ENCODE assay signal across 8 cellular contexts in genomic region chr2:99503662-99504416, GRCh38. TPM values are rescaled to one million over a fixed set of nuclear protein-coding genes. Genes with fewer than 3 reads are reported as not detected.
DNase-seq lines count a peak whose midpoint lies in the region; ATAC-seq and TF ChIP-seq lines count a peak whose summit lies in the region.
"Not testable (repeated sequence)": the region's sequence is repeated elsewhere in the genome, so short reads cannot be mapped to it uniquely, and the experiment has no call there.

No MANE protein-coding gene starts in this region.

- TSS peak; percentile 76 for BruUV-seq in Calu3 (replicated peaks; lab: Mats Ljungman, UMichigan)
- not testable (repeated sequence) for BruUV-seq in PC-9 (replicated peaks; lab: Mats Ljungman, UMichigan)
- TSS peak; percentile 90 for BruUV-seq in mammary epithelial cell (replicated peaks; lab: Mats Ljungman, UMichigan)

- H4K20me1 ChIP-seq in PC-9 (ENCODE audit: insufficient read depth); mammary epithelial cell (ENCODE audit: insufficient read depth, low read length): not testable (repeated sequence)

- in situ Hi-C loops in mammary epithelial cell (cut with MboI; ENCODE audit: low sequenced_read_pairs in 2 of 2): not testable (repeated sequence)

- H3K9me3 ChIP-seq in PC-9 (ENCODE audit: insufficient read depth, low read depth); mammary epithelial cell (replicated peaks; ENCODE audit: insufficient read depth, low read length); esophagus squamous epithelium; lung (ENCODE audit: control insufficient read depth in 2 of 2, insufficient read depth in 1 of 2, low read length in 1 of 2); stomach: not testable (repeated sequence)

- H3K27ac ChIP-seq in PC-9 (peak overlapping the region; percentile 66), mammary epithelial cell (ENCODE audit: insufficient read depth, low read depth, low read length) (peak overlapping the region; percentile 69), esophagus squamous epithelium (peak overlapping the region; percentile 49 to 82 (median 66)), lung (ENCODE audit: low read depth in 1 of 2, low read length in 1 of 2) (peak overlapping the region in 1 of 2 donors; percentile 82), stomach (peak overlapping the region in 3 of 5 donors; percentile 28 to 56 (median 55))

- not testable (repeated sequence) for H3K9me2 ChIP-seq in PC-9 (ENCODE audit: insufficient read depth)

- dilution Hi-C loops in mammary epithelial cell (cut with HindIII; ENCODE audit: low sequenced_read_pairs): not testable (repeated sequence)

- peak overlapping the region; percentile 97 for H3K27ac Mint-ChIP-seq in Calu3 (ENCODE audit: unreplicated experiment)
- peak overlapping the region; percentile 2 for H3K27ac Mint-ChIP-seq in activated T-cell treated with anti-CD3 and anti-CD28 coated beads, Interleukin-2, amount 50 U/mL, for 72 hours

- not testable (repeated sequence) for H3K36me3 Mint-ChIP-seq in Calu3 (ENCODE audit: insufficient read depth, unreplicated experiment); activated T-cell treated with anti-CD3 and anti-CD28 coated beads, Interleukin-2, amount 50 U/mL, for 72 hours (ENCODE audit: insufficient read depth in 2 of 2)

- H3F3A ChIP-seq in PC-9 (ENCODE audit: insufficient read depth, low read depth): not testable (repeated sequence)

- not testable (repeated sequence) for TF ChIP-seq EP300 in stomach (IDR thresholded peaks at IDR 0.05)

- intact Hi-C loops in Calu3 (cut with micrococcal nuclease; ENCODE audit: unreplicated experiment); PC-9 (cut with micrococcal nuclease; ENCODE audit: unreplicated experiment); mammary epithelial cell (cut with micrococcal nuclease); esophagus squamous epithelium (cut with DNase I); stomach (cut with DNase I; ENCODE audit: low total_unique reads): not testable (repeated sequence)

- not testable (repeated sequence) for H3K4me3 ChIP-seq in PC-9; mammary epithelial cell (replicated peaks in 1 of 3; ENCODE audit: insufficient read depth in 1 of 3, low read depth in 2 of 3, low read length in 3 of 3); esophagus squamous epithelium; lung; stomach

- H3K9me3 Mint-ChIP-seq in Calu3 (ENCODE audit: low read depth, unreplicated experiment); activated T-cell treated with anti-CD3 and anti-CD28 coated beads, Interleukin-2, amount 50 U/mL, for 72 hours: not testable (repeated sequence)

- not testable (repeated sequence) for TF ChIP-seq CTCF in Calu3 (IDR thresholded peaks at IDR 0.05; ENCODE audit: unreplicated experiment); PC-9 (conservative IDR thresholded peaks at IDR 0.05); mammary epithelial cell (conservative IDR thresholded peaks at IDR 0.05 in 1 of 2, IDR thresholded peaks at IDR 0.05 in 1 of 2; ENCODE audit: extremely low read depth in 1 of 2, insufficient read depth in 1 of 2, low read depth in 1 of 2, low read length in 2 of 2); esophagus squamous epithelium (IDR thresholded peaks at IDR 0.05); lung (IDR thresholded peaks at IDR 0.05; ENCODE audit: control extremely low read depth, extremely low read depth); stomach (IDR thresholded peaks at IDR 0.05)

- H3K4me2 ChIP-seq in PC-9 (peak overlapping the region; percentile 42), mammary epithelial cell (ENCODE audit: insufficient read depth, low read depth, low read length) (peak overlapping the region; percentile 60)

- H3K4me1 Mint-ChIP-seq in Calu3 (ENCODE audit: low read depth, unreplicated experiment): peaks cover 14% of the 10 kb centered on the region
- peaks cover 18% of the 10 kb centered on the region for H3K4me1 Mint-ChIP-seq in activated T-cell treated with anti-CD3 and anti-CD28 coated beads, Interleukin-2, amount 50 U/mL, for 72 hours (ENCODE audit: low read depth)

- CTCF ChIA-PET in Calu3 (lab: Charles Lee); PC-9 (lab: Charles Lee); mammary epithelial cell (lab: Charles Lee; ENCODE audit: low non-redundant PET): not testable (repeated sequence)

- not testable (repeated sequence) for H3K79me2 ChIP-seq in PC-9 (ENCODE audit: low read depth); mammary epithelial cell (ENCODE audit: insufficient read depth, low read length)

- DNase-seq in Calu3: peak; percentile 55
- peak; percentile 55 for DNase-seq in LoVo (ENCODE audit: low spot score)
- peak; percentile 9 to 79 for DNase-seq in PC-9
- DNase-seq in activated T-cell treated with anti-CD3 and anti-CD28 coated beads, Interleukin-2, amount 50 U/mL, for 72 hours: peak; percentile 14 to 19
- peak; percentile 85 for DNase-seq in mammary epithelial cell
- not testable (repeated sequence) for DNase-seq in esophagus squamous epithelium (lab: John Stamatoyannopoulos, UW); stomach
- peak; percentile 61 for DNase-seq in lung (ENCODE audit: low spot score)

- H3K36me3 ChIP-seq in PC-9 (ENCODE audit: low read depth); mammary epithelial cell (ENCODE audit: insufficient read depth, low read length); esophagus squamous epithelium; lung (ENCODE audit: control insufficient read depth in 2 of 2, insufficient read depth in 2 of 2, low read length in 2 of 2); stomach: not testable (repeated sequence)

- H3K4me1 ChIP-seq in PC-9 (replicated peaks; ENCODE audit: insufficient read depth): peaks cover 11% of the 10 kb centered on the region
- peaks cover 16% of the 10 kb centered on the region for H3K4me1 ChIP-seq in mammary epithelial cell (ENCODE audit: insufficient read depth, low read length)
- peaks cover 0 to 29% (median 0%) of the 10 kb centered on the region in 3 donors for H3K4me1 ChIP-seq in esophagus squamous epithelium
- not testable (repeated sequence) for H3K4me1 ChIP-seq in lung (ENCODE audit: control insufficient read depth in 2 of 2, insufficient read depth in 2 of 2, low read length in 2 of 2); stomach

- 59% methylated on average over 8 of the region's 8 CpGs for WGBS in mammary epithelial cell (ENCODE audit: low coverage, missing lambda C conversion rate)
- WGBS in esophagus squamous epithelium, 2 donors: 58 to 69% methylated on average over 8 of the region's 8 CpGs
- 86 to 92% methylated on average over 8 of the region's 8 CpGs for WGBS in lung, 2 donors
- 76 to 89% (median 87%) methylated on average over 8 of the region's 8 CpGs for WGBS in stomach, 5 donors

- TF ChIP-seq POLR2A in esophagus squamous epithelium (IDR thresholded peaks at IDR 0.05); stomach (IDR thresholded peaks at IDR 0.05): not testable (repeated sequence)

- peaks cover 14% of the 10 kb centered on the region for H3K27me3 Mint-ChIP-seq in Calu3 (ENCODE audit: unreplicated experiment)
- peaks cover 13% of the 10 kb centered on the region for H3K27me3 Mint-ChIP-seq in activated T-cell treated with anti-CD3 and anti-CD28 coated beads, Interleukin-2, amount 50 U/mL, for 72 hours (ENCODE audit: low read depth)

- H3K4me3 Mint-ChIP-seq in Calu3 (ENCODE audit: low read depth, unreplicated experiment): peak overlapping the region; percentile 33
- H3K4me3 Mint-ChIP-seq in activated T-cell treated with anti-CD3 and anti-CD28 coated beads, Interleukin-2, amount 50 U/mL, for 72 hours: not testable (repeated sequence)

- H2AFZ ChIP-seq in PC-9: peak overlapping the region; percentile 59
- peak overlapping the region; percentile 67 for H2AFZ ChIP-seq in mammary epithelial cell (ENCODE audit: low read depth, low read length)

- not testable (repeated sequence) for H3K27me3 ChIP-seq in PC-9 (ENCODE audit: insufficient read depth, low read depth); mammary epithelial cell (ENCODE audit: insufficient read depth, low read length); esophagus squamous epithelium; lung (ENCODE audit: control insufficient read depth, insufficient read depth); stomach

- POLR2A ChIA-PET in PC-9 (lab: Charles Lee; ENCODE audit: unreplicated experiment): not testable (repeated sequence)

- peak overlapping the region; percentile 28 for H3K9ac ChIP-seq in mammary epithelial cell (ENCODE audit: insufficient read depth, low read length)

- ATAC-seq in activated T-cell treated with anti-CD3 and anti-CD28 coated beads, Interleukin-2, amount 50 U/mL, for 72 hours (replicated peaks in 1 of 2); lung (ENCODE audit: insufficient read depth, low FRiP score): not testable (repeated sequence)

RNA-seq across cellular contexts. Expression of gene REV1, which starts 14.0 kb away (rescaled TPM):
- total RNA-seq in Calu3 (2022): 38.7 and 49.0 TPM in 2 replicates
- total RNA-seq in PC-9 (2021): 47.8 and 50.5 TPM in 2 replicates
- 10 to 100 TPM; 39.8 to 51.4 TPM for total RNA-seq in activated T-cell treated with anti-CD3 and anti-CD28 coated beads, Interleukin-2, amount 50 U/mL, for 72 hours
- total RNA-seq in mammary epithelial cell: 10 to 100 TPM; 36.3 to 38.4 TPM
- polyA plus RNA-seq in mammary epithelial cell: 17.9 TPM
- 27.6 TPM for polyA minus RNA-seq in mammary epithelial cell
- total RNA-seq in esophagus squamous epithelium: 10 to 100 TPM; 22.5 to 69.2 (median 39.8) TPM
- 100 to 1,000 TPM in 1 of 2 donors, 10 to 100 TPM in 1; 45.9 to 165 TPM for total RNA-seq in lung
- polyA plus RNA-seq in lung: 10 to 100 TPM; 13.7 to 23.1 TPM
- 100 to 1,000 TPM in 1 of 5 donors, 10 to 100 TPM in 4; 11.7 to 122 (median 42.2) TPM for total RNA-seq in stomach
- polyA plus RNA-seq in stomach: 10 to 100 TPM in 1 of 3 donors, 1 to 10 TPM in 2; 6.5 to 21.3 (median 8.2) TPM
